2 cellular contexts compared by ENCODE assay signal in the genomic region with DNA sequence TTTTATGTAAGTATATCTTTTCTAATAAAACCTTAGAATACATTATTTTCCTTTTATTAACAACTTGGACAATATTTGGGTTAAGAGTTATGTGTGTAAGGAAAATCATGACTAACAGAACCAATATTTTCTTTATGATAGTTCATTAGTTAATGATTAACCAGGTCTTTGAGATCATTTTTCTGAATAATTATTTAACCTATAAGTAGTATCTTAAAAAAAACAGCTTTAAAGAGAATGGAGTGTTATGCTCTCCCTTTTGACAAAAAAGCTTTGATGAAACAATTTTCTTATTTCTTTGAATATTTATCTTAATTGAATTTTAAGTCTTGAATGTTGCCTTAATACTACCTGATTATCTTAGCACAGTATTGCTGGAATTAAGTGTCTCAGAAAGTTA.
TF ChIP-seq lines count a peak whose summit lies in the region.

No MANE protein-coding gene starts in this region.

TF ChIP-seq in HepG2, 621 proteins besides CTCF, POLR2A, EP300 and RAD21:
- TF ChIP-seq HNRNPUL1 (IDR thresholded peaks at IDR 0.05; ENCODE audit: low read depth, low read length) = peak; percentile 70; the same call in 1 of the 2 replicates
- TF ChIP-seq, protein P1, sequence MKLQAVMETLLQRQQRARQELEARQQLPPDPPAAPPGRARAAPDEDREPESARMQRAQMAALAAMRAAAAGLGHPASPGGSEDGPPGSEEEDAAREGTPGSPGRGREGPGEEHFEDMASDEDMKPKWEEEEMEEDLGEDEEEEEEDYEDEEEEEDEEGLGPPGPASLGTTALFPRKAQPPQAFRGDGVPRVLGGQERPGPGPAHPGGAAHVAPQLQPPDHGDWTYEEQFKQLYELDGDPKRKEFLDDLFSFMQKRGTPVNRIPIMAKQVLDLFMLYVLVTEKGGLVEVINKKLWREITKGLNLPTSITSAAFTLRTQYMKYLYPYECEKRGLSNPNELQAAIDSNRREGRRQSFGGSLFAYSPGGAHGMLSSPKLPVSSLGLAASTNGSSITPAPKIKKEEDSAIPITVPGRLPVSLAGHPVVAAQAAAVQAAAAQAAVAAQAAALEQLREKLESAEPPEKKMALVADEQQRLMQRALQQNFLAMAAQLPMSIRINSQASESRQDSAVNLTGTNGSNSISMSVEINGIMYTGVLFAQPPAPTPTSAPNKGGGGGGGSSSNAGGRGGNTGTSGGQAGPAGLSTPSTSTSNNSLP (IDR thresholded peaks at IDR 0.05; ENCODE audit: low read depth, low read length) = peak; percentile 32; the same call in 1 of the 2 replicates
- TF ChIP-seq, protein P2, sequence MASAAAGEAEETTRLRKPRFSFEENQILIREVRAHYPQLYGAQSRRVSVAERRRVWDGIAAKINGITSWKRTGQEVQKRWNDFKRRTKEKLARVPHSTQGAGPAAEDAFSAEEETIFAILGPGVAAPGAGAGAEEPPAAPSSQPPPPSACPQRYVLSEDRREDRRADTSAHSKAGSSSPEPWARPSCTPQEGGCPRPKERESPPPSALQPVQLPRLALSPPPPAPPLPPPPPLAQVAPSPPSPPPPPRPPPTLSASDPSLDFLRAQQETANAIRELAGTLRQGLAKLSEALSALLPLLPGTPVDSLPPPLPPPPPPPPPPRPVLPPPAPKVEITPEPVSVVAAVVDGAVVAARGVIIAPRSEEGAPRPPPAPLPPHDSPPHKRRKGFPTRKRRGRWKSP (CRISPR knock-in tag; IDR thresholded peaks at IDR 0.05) = no peak

TF ChIP-seq in neural cell, 6 proteins besides CTCF, POLR2A, EP300 and RAD21:
- TF ChIP-seq TAF1 (IDR thresholded peaks at IDR 0.05; ENCODE audit: low read depth) (no peak), MXI1 (conservative IDR thresholded peaks at IDR 0.05; ENCODE audit: poor library complexity, severe bottlenecking) (no peak)
